28 cellular contexts compared by ENCODE assay signal in genomic region chr12:1567852-1568251, GRCh38.
"Had no signal": no experiment of that assay in that cellular context is flagged by ENCODE, and none has a peak within 500 bp of the region (broad histone marks: within the 10 kb centered on the region; RNA-seq: fewer than 3 reads in every experiment).

No MANE protein-coding gene starts in this region.

- H3K4me3 Mint-ChIP-seq: naive thymus-derived CD8-positive, alpha-beta T cell; natural killer cell treated with Interleukin-12 subunit alpha and Interleukin-12 subunit beta and Interleukin-15 and Interleukin-18, amount 100 ng/mL, for 72 hours; nephron progenitor cell; neural crest cell; stimulated activated effector memory CD8-positive, alpha-beta T cell treated with anti-CD3 and anti-CD28 coated beads, Interleukin-12 subunit alpha, Interleukin-12 subunit beta, amount 100 ng/mL, for 72 hours; stimulated activated naive B cell treated with anti-CD40 and anti-IgM and Interleukin-4, amounts not matched to agents 10 μg/mL and 1 μg/mL and 100 μg/mL, for 72 hours; stimulated activated naive CD8-positive, alpha-beta T cell treated with anti-CD3 and anti-CD28 coated beads, Interleukin-15, Interleukin-2, amounts not matched to agents 100 ng/mL and 50 ng/mL, for 24 hours had no signal

- H3K4me1 Mint-ChIP-seq: stimulated activated effector memory CD8-positive, alpha-beta T cell treated with anti-CD3 and anti-CD28 coated beads, Interleukin-12 subunit alpha, Interleukin-12 subunit beta, amount 100 ng/mL, for 72 hours had no signal

- H3K36me3 ChIP-seq: ovary, right lobe of liver, sigmoid colon, thoracic aorta, thyroid gland, upper lobe of left lung had no signal

- H3K36me3 Mint-ChIP-seq: natural killer cell treated with Interleukin-12 subunit alpha and Interleukin-12 subunit beta and Interleukin-15 and Interleukin-18, amount 100 ng/mL, for 72 hours; stimulated activated effector memory CD8-positive, alpha-beta T cell treated with anti-CD3 and anti-CD28 coated beads, Interleukin-12 subunit alpha, Interleukin-12 subunit beta, amount 100 ng/mL, for 72 hours had no signal

- H2AFZ ChIP-seq: parathyroid adenoma had no signal

- H3K9ac ChIP-seq: parathyroid adenoma had no signal

- H3K4me3 ChIP-seq: ovary, psoas muscle, right lobe of liver, sigmoid colon, stomach, thoracic aorta, thyroid gland, tibial nerve, upper lobe of left lung had no signal

- H3K9me3 Mint-ChIP-seq: naive thymus-derived CD8-positive, alpha-beta T cell; natural killer cell treated with Interleukin-12 subunit alpha and Interleukin-12 subunit beta and Interleukin-15 and Interleukin-18, amount 100 ng/mL, for 72 hours; nephron progenitor cell; neural crest cell; stimulated activated effector memory CD8-positive, alpha-beta T cell treated with anti-CD3 and anti-CD28 coated beads, Interleukin-12 subunit alpha, Interleukin-12 subunit beta, amount 100 ng/mL, for 72 hours; stimulated activated naive B cell treated with anti-CD40 and anti-IgM and Interleukin-4, amounts not matched to agents 10 μg/mL and 1 μg/mL and 100 μg/mL, for 72 hours; stimulated activated naive CD8-positive, alpha-beta T cell treated with anti-CD3 and anti-CD28 coated beads, Interleukin-15, Interleukin-2, amounts not matched to agents 100 ng/mL and 50 ng/mL, for 24 hours had no signal

- H3K9me3 ChIP-seq: ovary, psoas muscle, right lobe of liver, sigmoid colon, stomach, thoracic aorta, thyroid gland, tibial nerve, upper lobe of left lung had no signal

- DNase-seq: naive thymus-derived CD8-positive, alpha-beta T cell; nephron progenitor cell; occipital lobe; ovary; psoas muscle; right cardiac atrium; right lobe of liver; sigmoid colon; small intestine; stimulated activated CD4-positive, alpha-beta T cell treated with anti-CD3 and anti-CD28 coated beads, Interleukin-15, amount 100 ng/mL, for 24 hours; stimulated activated CD4-positive, alpha-beta T cell treated with anti-CD3 and anti-CD28 coated beads, Interleukin-2, amount 100 ng/mL, for 24 hours; stimulated activated CD4-positive, alpha-beta T cell treated with anti-CD3 and anti-CD28 coated beads, Interleukin-2, amount 100 ng/mL, for 48 hours; stimulated activated CD4-positive, alpha-beta T cell treated with anti-CD3 and anti-CD28 coated beads, Interleukin-4, amount 100 ng/mL, for 24 hours; stimulated activated naive B cell treated with anti-CD40 and anti-IgM and Interleukin-4, amounts not matched to agents 10 μg/mL and 1 μg/mL and 100 μg/mL, for 72 hours; stimulated activated naive CD4-positive, alpha-beta T cell treated with Interleukin-2 at 50 U/mL for 16 hours; stomach; thyroid gland; trophoblast cell; upper lobe of left lung had no signal

- H3K27me3 ChIP-seq: ovary, right lobe of liver, sigmoid colon, stomach, thyroid gland, tibial nerve, upper lobe of left lung had no signal

- H3K27ac ChIP-seq: ovary, parathyroid adenoma, psoas muscle, right lobe of liver, sigmoid colon, stomach, thoracic aorta, thyroid gland, tibial nerve, upper lobe of left lung had no signal

- H3K4me1 ChIP-seq: psoas muscle, right lobe of liver, sigmoid colon, thyroid gland, upper lobe of left lung had no signal

- H3K27me3 Mint-ChIP-seq: stimulated activated naive CD8-positive, alpha-beta T cell treated with anti-CD3 and anti-CD28 coated beads, Interleukin-15, Interleukin-2, amounts not matched to agents 100 ng/mL and 50 ng/mL, for 24 hours had no signal

- H3K27ac Mint-ChIP-seq: naive thymus-derived CD8-positive, alpha-beta T cell; natural killer cell treated with Interleukin-12 subunit alpha and Interleukin-12 subunit beta and Interleukin-15 and Interleukin-18, amount 100 ng/mL, for 72 hours; nephron progenitor cell; progenitor cell of endocrine pancreas; stimulated activated effector memory CD8-positive, alpha-beta T cell treated with anti-CD3 and anti-CD28 coated beads, Interleukin-12 subunit alpha, Interleukin-12 subunit beta, amount 100 ng/mL, for 72 hours; stimulated activated naive B cell treated with anti-CD40 and anti-IgM and Interleukin-4, amounts not matched to agents 10 μg/mL and 1 μg/mL and 100 μg/mL, for 72 hours; stimulated activated naive CD8-positive, alpha-beta T cell treated with anti-CD3 and anti-CD28 coated beads, Interleukin-15, Interleukin-2, amounts not matched to agents 100 ng/mL and 50 ng/mL, for 24 hours had no signal

- FAIRE-seq: small intestine, urothelium cell line had no signal

- ATAC-seq: naive thymus-derived CD8-positive, alpha-beta T cell; natural killer cell treated with Interleukin-12 subunit alpha and Interleukin-12 subunit beta and Interleukin-15 and Interleukin-18, amount 100 ng/mL, for 72 hours; psoas muscle; right cardiac atrium; right lobe of liver; stimulated activated effector memory CD8-positive, alpha-beta T cell treated with anti-CD3 and anti-CD28 coated beads, Interleukin-12 subunit alpha, Interleukin-12 subunit beta, amount 100 ng/mL, for 72 hours; stimulated activated naive B cell treated with anti-CD40 and anti-IgM and Interleukin-4, amounts not matched to agents 10 μg/mL and 1 μg/mL and 100 μg/mL, for 72 hours had no signal
